ENCODE assay signal across 7 cellular contexts in the genomic region with DNA sequence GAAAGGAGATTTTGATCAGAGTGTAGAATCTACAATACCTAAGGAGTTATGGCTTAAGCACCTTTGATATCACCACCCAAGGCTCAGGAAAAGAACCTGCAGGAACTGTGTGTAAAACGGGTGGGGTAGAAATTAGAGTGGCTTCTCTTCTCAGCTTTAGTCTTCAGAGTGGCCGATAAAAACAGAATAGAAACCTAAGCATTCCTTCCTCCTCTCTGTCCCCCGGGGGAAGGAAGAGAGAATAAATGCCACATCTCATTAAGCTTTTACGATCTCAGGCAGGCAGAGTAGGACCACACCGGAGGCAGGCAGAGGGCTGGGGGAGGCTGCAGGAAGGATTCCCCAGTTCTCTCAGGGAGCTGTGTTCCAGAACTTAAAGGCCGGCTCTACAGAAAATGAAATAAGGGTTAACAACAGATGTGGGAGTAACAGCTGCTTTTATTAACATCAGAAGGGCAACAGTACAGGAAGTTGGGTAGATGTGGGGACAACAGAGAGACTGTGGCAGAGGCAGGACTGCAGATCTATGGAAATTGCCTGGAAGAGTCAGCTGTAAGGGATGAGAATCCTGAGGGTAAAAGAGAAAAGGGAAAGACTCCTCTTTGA. TPM values are rescaled to one million over a fixed set of nuclear protein-coding genes. Genes with fewer than 3 reads are reported as not detected.
A peak's percentile ranks its signal among the peaks of the same experiment; 100 is the strongest.
DNase-seq lines count a peak whose midpoint lies in the region; ATAC-seq and TF ChIP-seq lines count a peak whose summit lies in the region.

No MANE protein-coding gene starts in this region.

- ATAC-seq in HG02798 (IDR thresholded peaks at IDR 0.05; ENCODE audit: poor library complexity, unreplicated experiment) (peak; percentile 30), activated B cell treated with CpG ODN at 0.5 μM for 24 hours (ENCODE audit: low read depth) (peak; percentile 58)

- CTCF ChIA-PET in activated B cell treated with CpG ODN at 0.5 μM for 24 hours (lab: Charles Lee), result interaction anchor here (0.8 to 2.6 kb wide), 5 partner anchors 16 to 139 kb away, joined by 3 to 23 read pairs (median 5); no protein-coding TSS in a partner anchor

- peaks cover 19% of the 10 kb centered on the region for H3K4me1 Mint-ChIP-seq in activated B cell treated with CpG ODN at 0.5 μM for 24 hours
- H3K4me1 Mint-ChIP-seq in nephron, result peaks cover 25% of the 10 kb centered on the region

- peak overlapping the region; percentile 44 for H3K4me3 Mint-ChIP-seq in activated B cell treated with CpG ODN at 0.5 μM for 24 hours
- peak overlapping the region in 2 of 3 experiments; percentile 0 to 24 for H3K4me3 Mint-ChIP-seq in nephron

- H3K9me3 Mint-ChIP-seq in activated B cell treated with CpG ODN at 0.5 μM for 24 hours (no peaks in the 10 kb centered on the region), nephron (no peaks in the 10 kb centered on the region)

- POLR2A ChIA-PET in activated B cell treated with CpG ODN at 0.5 μM for 24 hours (lab: Charles Lee), result interaction anchor here (0.6 to 3.4 kb wide), 15 partner anchors 15 to 431 kb away, joined by 3 to 37 read pairs (median 4); a partner anchor contains a TSS

- DNase-seq in EH (ENCODE audit: low read depth) (peak; percentile 66), activated B cell treated with CpG ODN at 0.5 μM for 24 hours (no peak), A172 (ENCODE audit: low spot score) (no peak), NCI-H1105 (lab: John Stamatoyannopoulos, UW) (no peak), HUDEP-2 (lab: John Stamatoyannopoulos, UW; ENCODE audit: unreplicated experiment in 76 of 76) (no peak)

- no peaks in the 10 kb centered on the region for H3K36me3 Mint-ChIP-seq in activated B cell treated with CpG ODN at 0.5 μM for 24 hours (ENCODE audit: low read depth)
- H3K36me3 Mint-ChIP-seq in nephron (ENCODE audit: low read depth), result peaks cover 25% of the 10 kb centered on the region

- H3K27ac Mint-ChIP-seq in activated B cell treated with CpG ODN at 0.5 μM for 24 hours, result peak overlapping the region; percentile 67
- H3K27ac Mint-ChIP-seq in nephron, result peak overlapping the region; percentile 13 to 77 (median 70)

- TF ChIP-seq CTCF in activated B cell treated with CpG ODN at 0.5 μM for 24 hours (IDR thresholded peaks at IDR 0.05) (no peak), nephron (IDR thresholded peaks at IDR 0.05; ENCODE audit: unreplicated experiment in 3 of 3) (no peak)

- intact Hi-C loops in activated B cell treated with CpG ODN at 0.5 μM for 24 hours (cut with micrococcal nuclease), result loop anchor here (2.0 to 5.0 kb wide), 2 partner anchors 14 to 47 kb away; a partner anchor contains a TSS

- H3K27me3 Mint-ChIP-seq in activated B cell treated with CpG ODN at 0.5 μM for 24 hours (no peaks in the 10 kb centered on the region), nephron (ENCODE audit: low read depth) (no peaks in the 10 kb centered on the region)

RNA-seq across cellular contexts. Expression of a gene that starts 24.5 kb away (rescaled TPM):
- total RNA-seq in activated B cell treated with CpG ODN at 0.5 μM for 24 hours, result 101 and 114 TPM in 2 replicates
- 14.6 and 22.2 TPM in 2 replicates for total RNA-seq in A172 (2014; rRNA removed; shearing (Covaris generic))

RNA-seq across cellular contexts. Expression of a gene that starts 47.3 kb away (rescaled TPM):
- total RNA-seq in activated B cell treated with CpG ODN at 0.5 μM for 24 hours, result 0.22 and 0.29 TPM in 2 replicates
- total RNA-seq in A172 (2014; rRNA removed; shearing (Covaris generic)), result 58.9 and 66.2 TPM in 2 replicates

RNA-seq across cellular contexts. Expression of a gene that starts 54.4 kb away (rescaled TPM):
- total RNA-seq in activated B cell treated with CpG ODN at 0.5 μM for 24 hours, result 19.6 TPM in 2 replicates
- not detected in 2 replicates for total RNA-seq in A172 (2014; rRNA removed; shearing (Covaris generic))

Comparison
In these comparisons a context has a peak if more than half of its experiments do, and no peak if none do; other contexts are left out.
1. RNA of a gene that starts 47.3 kb away (total RNA-seq): 58.9 to 66.2 TPM in A172; 0.22 to 0.29 TPM in activated B cell treated with CpG ODN at 0.5 μM for 24 hours; every median in the first group is over 10 times any median in the second.
2. RNA of a gene that starts 54.4 kb away (total RNA-seq): 19.6 TPM in activated B cell treated with CpG ODN at 0.5 μM for 24 hours; not detected in A172; every median in the first group is over 10 times any median in the second.